ENCODE assay signal across 1 cellular context in genomic region chr1:216596298-216596947, GRCh38.
TF ChIP-seq lines count a peak whose summit lies in the region.

No MANE protein-coding gene starts in this region.

TF ChIP-seq in GM23338, 12 proteins besides CTCF, POLR2A, EP300 and RAD21 (continued from another document):
- TF ChIP-seq, protein P1, sequence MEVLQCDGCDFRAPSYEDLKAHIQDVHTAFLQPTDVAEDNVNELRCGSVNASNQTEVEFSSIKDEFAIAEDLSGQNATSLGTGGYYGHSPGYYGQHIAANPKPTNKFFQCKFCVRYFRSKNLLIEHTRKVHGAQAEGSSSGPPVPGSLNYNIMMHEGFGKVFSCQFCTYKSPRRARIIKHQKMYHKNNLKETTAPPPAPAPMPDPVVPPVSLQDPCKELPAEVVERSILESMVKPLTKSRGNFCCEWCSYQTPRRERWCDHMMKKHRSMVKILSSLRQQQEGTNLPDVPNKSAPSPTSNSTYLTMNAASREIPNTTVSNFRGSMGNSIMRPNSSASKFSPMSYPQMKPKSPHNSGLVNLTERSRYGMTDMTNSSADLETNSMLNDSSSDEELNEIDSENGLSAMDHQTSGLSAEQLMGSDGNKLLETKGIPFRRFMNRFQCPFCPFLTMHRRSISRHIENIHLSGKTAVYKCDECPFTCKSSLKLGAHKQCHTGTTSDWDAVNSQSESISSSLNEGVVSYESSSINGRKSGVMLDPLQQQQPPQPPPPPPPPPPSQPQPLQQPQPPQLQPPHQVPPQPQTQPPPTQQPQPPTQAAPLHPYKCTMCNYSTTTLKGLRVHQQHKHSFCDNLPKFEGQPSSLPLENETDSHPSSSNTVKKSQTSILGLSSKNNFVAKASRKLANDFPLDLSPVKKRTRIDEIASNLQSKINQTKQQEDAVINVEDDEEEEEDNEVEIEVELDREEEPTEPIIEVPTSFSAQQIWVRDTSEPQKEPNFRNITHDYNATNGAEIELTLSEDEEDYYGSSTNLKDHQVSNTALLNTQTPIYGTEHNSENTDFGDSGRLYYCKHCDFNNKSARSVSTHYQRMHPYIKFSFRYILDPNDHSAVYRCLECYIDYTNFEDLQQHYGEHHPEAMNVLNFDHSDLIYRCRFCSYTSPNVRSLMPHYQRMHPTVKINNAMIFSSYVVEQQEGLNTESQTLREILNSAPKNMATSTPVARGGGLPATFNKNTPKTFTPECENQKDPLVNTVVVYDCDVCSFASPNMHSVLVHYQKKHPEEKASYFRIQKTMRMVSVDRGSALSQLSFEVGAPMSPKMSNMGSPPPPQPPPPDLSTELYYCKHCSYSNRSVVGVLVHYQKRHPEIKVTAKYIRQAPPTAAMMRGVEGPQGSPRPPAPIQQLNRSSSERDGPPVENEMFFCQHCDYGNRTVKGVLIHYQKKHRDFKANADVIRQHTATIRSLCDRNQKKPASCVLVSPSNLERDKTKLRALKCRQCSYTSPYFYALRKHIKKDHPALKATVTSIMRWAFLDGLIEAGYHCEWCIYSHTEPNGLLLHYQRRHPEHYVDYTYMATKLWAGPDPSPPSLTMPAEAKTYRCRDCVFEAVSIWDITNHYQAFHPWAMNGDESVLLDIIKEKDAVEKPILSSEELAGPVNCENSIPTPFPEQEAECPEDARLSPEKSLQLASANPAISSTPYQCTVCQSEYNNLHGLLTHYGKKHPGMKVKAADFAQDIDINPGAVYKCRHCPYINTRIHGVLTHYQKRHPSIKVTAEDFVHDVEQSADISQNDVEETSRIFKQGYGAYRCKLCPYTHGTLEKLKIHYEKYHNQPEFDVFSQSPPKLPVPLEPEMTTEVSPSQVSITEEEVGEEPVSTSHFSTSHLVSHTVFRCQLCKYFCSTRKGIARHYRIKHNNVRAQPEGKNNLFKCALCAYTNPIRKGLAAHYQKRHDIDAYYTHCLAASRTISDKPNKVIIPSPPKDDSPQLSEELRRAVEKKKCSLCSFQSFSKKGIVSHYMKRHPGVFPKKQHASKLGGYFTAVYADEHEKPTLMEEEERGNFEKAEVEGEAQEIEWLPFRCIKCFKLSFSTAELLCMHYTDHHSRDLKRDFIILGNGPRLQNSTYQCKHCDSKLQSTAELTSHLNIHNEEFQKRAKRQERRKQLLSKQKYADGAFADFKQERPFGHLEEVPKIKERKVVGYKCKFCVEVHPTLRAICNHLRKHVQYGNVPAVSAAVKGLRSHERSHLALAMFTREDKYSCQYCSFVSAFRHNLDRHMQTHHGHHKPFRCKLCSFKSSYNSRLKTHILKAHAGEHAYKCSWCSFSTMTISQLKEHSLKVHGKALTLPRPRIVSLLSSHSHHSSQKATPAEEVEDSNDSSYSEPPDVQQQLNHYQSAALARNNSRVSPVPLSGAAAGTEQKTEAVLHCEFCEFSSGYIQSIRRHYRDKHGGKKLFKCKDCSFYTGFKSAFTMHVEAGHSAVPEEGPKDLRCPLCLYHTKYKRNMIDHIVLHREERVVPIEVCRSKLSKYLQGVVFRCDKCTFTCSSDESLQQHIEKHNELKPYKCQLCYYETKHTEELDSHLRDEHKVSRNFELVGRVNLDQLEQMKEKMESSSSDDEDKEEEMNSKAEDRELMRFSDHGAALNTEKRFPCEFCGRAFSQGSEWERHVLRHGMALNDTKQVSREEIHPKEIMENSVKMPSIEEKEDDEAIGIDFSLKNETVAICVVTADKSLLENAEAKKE (CRISPR knock-in tag; IDR thresholded peaks at IDR 0.05) = no peak
